In genomic region chr10:24920907-24921881, GRCh38 we compare ENCODE assay signal across 8 cellular contexts. TPM values are rescaled to one million over a fixed set of nuclear protein-coding genes. Genes with fewer than 3 reads are reported as not detected.
DNase-seq lines count a peak whose midpoint lies in the region; ATAC-seq and FAIRE-seq lines count a peak whose summit lies in the region.

No MANE protein-coding gene starts in this region.

- DNase-seq in GM18507 (ENCODE audit: extremely low spot score, insufficient read length, low read depth), result no peak
- DNase-seq in SJSA1 (ENCODE audit: low read depth in 1 of 2, low spot score in 2 of 2), result peak; percentile 72 to 74
- peak; percentile 83 for DNase-seq in brain pericyte (ENCODE audit: low read depth, low spot score)
- DNase-seq in left lobe of liver (ENCODE audit: low spot score), result no peak
- DNase-seq in stimulated activated CD4-positive, alpha-beta T cell treated with anti-CD3 and anti-CD28 coated beads, TNF-alpha, amount 100 ng/mL, for 48 hours (ENCODE audit: low read depth in 3 of 3), result peak; percentile 43 to 70 (median 59)
- DNase-seq in SHP77 treated with DMSO at 0.1 percent for 48 hours (lab: John Stamatoyannopoulos, UW), result no peak

- peaks cover 7% of the 10 kb centered on the region for H3K4me1 ChIP-seq in SJSA1 (replicated peaks)

- peak; percentile 95 for ATAC-seq in HG02798 (IDR thresholded peaks at IDR 0.05; ENCODE audit: poor library complexity, unreplicated experiment)
- peak; percentile 67 for ATAC-seq in left lobe of liver
- no peak for ATAC-seq in GM19324 (IDR thresholded peaks at IDR 0.05; ENCODE audit: low FRiP score, unreplicated experiment)

- FAIRE-seq in GM18507 (lab: Jason Lieb, UNC), result peak; percentile 60

- H3K27me3 ChIP-seq in SJSA1 (replicated peaks), result no peaks in the 10 kb centered on the region

- no peak overlapping the region for H3K4me3 ChIP-seq in SJSA1

- H3K9me3 ChIP-seq in SJSA1 (replicated peaks), result no peaks in the 10 kb centered on the region

- H3K27ac ChIP-seq in SJSA1, result peak overlapping the region; percentile 62

- H3K36me3 ChIP-seq in SJSA1, result no peaks in the 10 kb centered on the region; the same call in 1 of the 2 replicates

RNA-seq across cellular contexts. Expression of gene PRTFDC1, which starts 31.2 kb away (rescaled TPM):
- total RNA-seq in SJSA1 (2014; rRNA removed; shearing (Covaris generic)), result 15.0 and 48.6 TPM in 2 replicates
- 0.63 TPM for total RNA-seq in left lobe of liver

Comparison
In these comparisons a context has a peak if more than half of its experiments do, and no peak if none do; other contexts are left out.
1. DNase-seq: peak in SJSA1 (2 of 2), brain pericyte (single experiment) and stimulated activated CD4-positive, alpha-beta T cell treated with anti-CD3 and anti-CD28 coated beads, TNF-alpha, amount 100 ng/mL, for 48 hours (3 of 3); none in GM18507 (single experiment), left lobe of liver (single experiment) and SHP77 treated with DMSO at 0.1 percent for 48 hours (single experiment).